Comparison of ENCODE assay signal across 25 cellular contexts in genomic region chr4:57554693-57555092, GRCh38.
"Had no signal": no experiment of that assay in that cellular context is flagged by ENCODE, and none has a peak within 500 bp of the region (broad histone marks: within the 10 kb centered on the region; RNA-seq: fewer than 3 reads in every experiment).

No MANE protein-coding gene starts in this region.

- H3K36me3 ChIP-seq: MG63 had no signal

- H3K4me3 Mint-ChIP-seq: activated B cell treated with CpG ODN at 0.5 μM for 24 hours; activated CD4-positive, alpha-beta T cell treated with anti-CD3 and anti-CD28 coated beads, Interleukin-2, amount 10 ng/mL, durations not matched to agents 24 days and 14 days; activated T-cell treated with anti-CD3 and anti-CD28 coated beads, Interleukin-2, amount 50 U/mL, for 4 hours; T-cell had no signal

- H3K27ac ChIP-seq: KMS-11 had no signal

- H3K4me3 ChIP-seq: MG63 had no signal

- H3K4me1 Mint-ChIP-seq: activated B cell treated with CpG ODN at 0.5 μM for 24 hours; activated CD4-positive, alpha-beta T cell treated with anti-CD3 and anti-CD28 coated beads, Interleukin-2, amount 10 ng/mL, durations not matched to agents 24 days and 14 days; T-cell had no signal

- H3K36me3 Mint-ChIP-seq: activated naive CD4-positive, alpha-beta T cell treated with anti-CD3 and anti-CD28 coated beads, Interleukin-2, amount 50 U/mL, for 72 hours; T-cell had no signal

- DNase-seq: activated B cell treated with CpG ODN at 0.5 μM for 24 hours; activated CD4-positive, alpha-beta T cell treated with anti-CD3 and anti-CD28 coated beads for 1 hour; activated CD4-positive, alpha-beta T cell treated with anti-CD3 and anti-CD28 coated beads, Interleukin-2, amount 10 ng/mL, durations not matched to agents 24 days and 14 days; activated CD4-positive, alpha-beta T cell treated with anti-CD3 and anti-CD28 coated beads, Interleukin-2, amount 50 U/mL, for 48 hours; activated effector memory CD4-positive, alpha-beta T cell treated with anti-CD3 and anti-CD28 coated beads, Interleukin-2, amount 50 U/mL, for 16 hours; activated naive CD4-positive, alpha-beta T cell treated with Interleukin-2 at 50 U/mL for 16 hours; activated T-cell treated with anti-CD3 and anti-CD28 coated beads, Interleukin-2, amount 50 U/mL, for 4 hours; amygdala; caudate nucleus; MG63; MV-4-11; NCI-H1092 treated with DMSO at 0.1 percent for 48 hours; NCI-H1436; NCI-H1694 treated with DMSO at 0.1 percent for 48 hours; NCI-H2029 treated with DMSO at 0.1 percent for 48 hours; NCI-H345; NCI-H510A; NCI-H526 treated with DMSO at 0.1 percent for 48 hours; NK-92 treated with Interleukin-12 subunit alpha and Interleukin-12 subunit beta, amount 100 ng/mL, for 24 hours; SHP77 treated with DMSO at 0.1 percent for 48 hours; T-cell; T-helper 2 cell; T1000 had no signal

- H3K27ac Mint-ChIP-seq: activated B cell treated with CpG ODN at 0.5 μM for 24 hours; activated CD4-positive, alpha-beta T cell treated with anti-CD3 and anti-CD28 coated beads, Interleukin-2, amount 10 ng/mL, durations not matched to agents 24 days and 14 days; activated naive CD4-positive, alpha-beta T cell treated with anti-CD3 and anti-CD28 coated beads, Interleukin-2, amount 50 U/mL, for 72 hours; T-cell had no signal

- H3K9ac ChIP-seq: KMS-11 had no signal

- H3K27me3 ChIP-seq: MG63 had no signal

- H3K4me2 ChIP-seq: KMS-11 had no signal

- H3K9me3 ChIP-seq: MG63 had no signal

- H3K9me3 Mint-ChIP-seq: activated CD4-positive, alpha-beta T cell treated with anti-CD3 and anti-CD28 coated beads, Interleukin-2, amount 10 ng/mL, durations not matched to agents 24 days and 14 days had no signal

- H3K27me3 Mint-ChIP-seq: activated B cell treated with CpG ODN at 0.5 μM for 24 hours; activated CD4-positive, alpha-beta T cell treated with anti-CD3 and anti-CD28 coated beads, Interleukin-2, amount 10 ng/mL, durations not matched to agents 24 days and 14 days; T-cell had no signal

- ATAC-seq: activated naive CD4-positive, alpha-beta T cell treated with anti-CD3 and anti-CD28 coated beads, Interleukin-2, amount 50 U/mL, for 72 hours; activated T-cell treated with anti-CD3 and anti-CD28 coated beads, Interleukin-2, amount 50 U/mL, for 4 hours; T-cell had no signal
